ENCODE assay signal across 17 cellular contexts in genomic region chr3:37247398-37248114, GRCh38.
"Had no signal": no experiment of that assay in that cellular context is flagged by ENCODE, and none has a peak within 500 bp of the region (broad histone marks: within the 10 kb centered on the region; RNA-seq: fewer than 3 reads in every experiment).

No MANE protein-coding gene starts in this region.

- H3K4me3 ChIP-seq: breast epithelium, esophagus muscularis mucosa, left lung, right atrium auricular region, spleen, upper lobe of left lung had no signal

- H3K27me3 ChIP-seq: breast epithelium, esophagus muscularis mucosa, left lung, right atrium auricular region, spleen, upper lobe of left lung had no signal

- ATAC-seq: left lung had no signal

- H3K27ac ChIP-seq: breast epithelium, esophagus muscularis mucosa, left lung, spleen, upper lobe of left lung had no signal

- DNase-seq: activated B cell treated with CpG ODN at 0.5 μM for 24 hours; activated CD4-positive, alpha-beta T cell treated with anti-CD3 and anti-CD28 coated beads, Interleukin-2, amount 10 ng/mL, durations not matched to agents 24 days and 14 days; activated T-cell treated with anti-CD3 and anti-CD28 coated beads for 4 hours; amygdala; islet precursor cell; left lung; posterior cingulate gyrus; spleen; stimulated activated CD4-positive, alpha-beta T cell treated with anti-CD3 and anti-CD28 coated beads, Interleukin-2, amount 100 ng/mL, for 24 hours; stimulated activated naive CD4-positive, alpha-beta T cell; T-helper 2 cell; upper lobe of left lung had no signal

- H3K9me3 ChIP-seq: breast epithelium, esophagus muscularis mucosa, left lung, right atrium auricular region, spleen, upper lobe of left lung had no signal

- FAIRE-seq: endometrium, TTC549 had no signal
